8 cellular contexts compared by ENCODE assay signal in the genomic region with DNA sequence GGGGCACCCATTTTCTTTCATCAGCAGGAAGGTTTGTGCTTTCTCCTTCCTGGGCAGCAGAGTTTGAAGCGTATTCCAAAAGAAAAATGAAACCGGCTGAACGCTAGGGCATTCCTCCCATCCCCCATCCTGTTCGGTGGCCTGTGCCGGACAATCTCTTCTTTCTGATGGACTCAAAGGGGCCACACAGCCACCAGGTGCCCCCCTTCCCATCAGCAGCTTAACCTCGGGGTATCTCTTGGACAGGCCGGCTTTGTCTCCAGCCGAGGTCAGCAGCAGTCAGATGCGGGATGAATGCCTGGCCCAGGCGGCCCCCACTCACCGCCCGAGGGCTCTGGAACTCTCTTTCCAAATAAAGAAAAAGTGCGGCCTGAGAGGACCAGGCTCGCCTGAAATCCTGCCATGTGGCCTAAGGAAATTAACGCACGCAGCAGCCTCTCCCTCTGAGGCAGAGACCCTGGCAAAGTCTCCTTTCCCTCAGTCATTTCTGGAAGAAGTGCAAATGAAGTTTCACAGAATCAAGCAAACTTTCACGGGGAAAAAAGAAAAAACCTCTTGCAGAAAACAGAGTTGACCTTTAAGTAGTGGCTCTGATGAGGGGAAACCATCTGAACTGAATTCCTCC.
DNase-seq lines count a peak whose midpoint lies in the region; ATAC-seq and TF ChIP-seq lines count a peak whose summit lies in the region.

No MANE protein-coding gene starts in this region.

- H3K9ac ChIP-seq in colonic mucosa (ENCODE audit: low read depth in 2 of 2, low read length in 2 of 2): peak overlapping the region; percentile 59 to 81

- peak overlapping the region; percentile 19 for H3K4me3 ChIP-seq in colonic mucosa
- H3K4me3 ChIP-seq in mesodermal cell (ENCODE audit: extremely low read depth, insufficient read depth, low read length, poor library complexity, severe bottlenecking): peak overlapping the region; percentile 7

- 34 to 36% methylated on average over 12 to 16 of the region's 17 CpGs for WGBS in mesodermal cell (ENCODE audit: insufficient coverage in 2 of 2), 2 experiments

- H3K4me3 Mint-ChIP-seq in type B pancreatic cell: peak overlapping the region; percentile 81

- peaks cover 40% of the 10 kb centered on the region for H3K4me1 Mint-ChIP-seq in type B pancreatic cell (ENCODE audit: unreplicated experiment)

- H3K36me3 Mint-ChIP-seq in type B pancreatic cell: no peaks in the 10 kb centered on the region

- H3K36me3 ChIP-seq in colonic mucosa (no peaks in the 10 kb centered on the region), mesodermal cell (ENCODE audit: control insufficient read depth, insufficient read depth, low read length) (peaks cover 58% of the 10 kb centered on the region)

- H3K27ac Mint-ChIP-seq in type B pancreatic cell: peak overlapping the region; percentile 87

- intact Hi-C loops in colonic mucosa (cut with DNase I): no loop called here

- H3K4me1 ChIP-seq in colonic mucosa (peaks cover 14% of the 10 kb centered on the region), mesodermal cell (ENCODE audit: control insufficient read depth, insufficient read depth, low read length, poor library complexity, severe bottlenecking) (peaks cover 54% of the 10 kb centered on the region)

- H3K9me3 ChIP-seq in colonic mucosa: no peaks in the 10 kb centered on the region
- H3K9me3 ChIP-seq in mesodermal cell (ENCODE audit: control insufficient read depth, low read length): no peaks in the 10 kb centered on the region

- ATAC-seq in HG03460 (IDR thresholded peaks at IDR 0.05; ENCODE audit: unreplicated experiment): no peak

- peak overlapping the region; percentile 89 for H3K27ac ChIP-seq in colonic mucosa
- H3K27ac ChIP-seq in mesodermal cell (ENCODE audit: low read depth, low read length, severe bottlenecking): peak overlapping the region; percentile 98

- no peaks in the 10 kb centered on the region for H3K27me3 Mint-ChIP-seq in type B pancreatic cell

- TF ChIP-seq CTCF in colonic mucosa (IDR thresholded peaks at IDR 0.05) (no peak), type B pancreatic cell (conservative IDR thresholded peaks at IDR 0.05) (peak; percentile 38)

- no peaks in the 10 kb centered on the region for H3K9me3 Mint-ChIP-seq in type B pancreatic cell

- H3K27me3 ChIP-seq in colonic mucosa: no peaks in the 10 kb centered on the region

- peak; percentile 79 for DNase-seq in COLO668 (lab: John Stamatoyannopoulos, UW; ENCODE audit: unreplicated experiment)
- DNase-seq in NCI-H460 (ENCODE audit: extremely low read depth, low read depth): peak; percentile 29
- DNase-seq in colonic mucosa: no peak
- no peak for DNase-seq in type B pancreatic cell (ENCODE audit: extremely low spot score, unreplicated experiment)
- DNase-seq in KG1 (lab: John Stamatoyannopoulos, UW): no peak
- DNase-seq in activated CD4-positive, CD25-positive, alpha-beta regulatory T cell treated with anti-CD3 and anti-CD28 coated beads, Interleukin-2, amount 50 U/mL, for 72 hours: no peak

Comparison
In these comparisons a context has a peak if more than half of its experiments do, and no peak if none do; other contexts are left out.
1. DNase-seq: peak in COLO668 (single experiment) and NCI-H460 (single experiment); none in colonic mucosa (single experiment), type B pancreatic cell (single experiment), KG1 (single experiment) and activated CD4-positive, CD25-positive, alpha-beta regulatory T cell treated with anti-CD3 and anti-CD28 coated beads, Interleukin-2, amount 50 U/mL, for 72 hours (single experiment).